8 cellular contexts compared by ENCODE assay signal in genomic region chr17:352421-353212, GRCh38. TPM values are rescaled to one million over a fixed set of nuclear protein-coding genes. Genes with fewer than 3 reads are reported as not detected.
DNase-seq lines count a peak whose midpoint lies in the region; ATAC-seq and TF ChIP-seq lines count a peak whose summit lies in the region.

Gene RPH3AL (minus strand): TSS chr17:352807. CDS start chr17:327543, 25,264 bp downstream.

- H3K36me3 Mint-ChIP-seq in neural progenitor cell, result peaks cover 2% of the 10 kb centered on the region
- H3K36me3 Mint-ChIP-seq in HFFc6 (ENCODE audit: low read depth), result peaks cover 9% of the 10 kb centered on the region
- H3K36me3 Mint-ChIP-seq in T-helper 17 cell (ENCODE audit: low read depth), result peaks cover 5% of the 10 kb centered on the region

- peaks cover 62% of the 10 kb centered on the region for H3K4me1 Mint-ChIP-seq in neural progenitor cell
- H3K4me1 Mint-ChIP-seq in HFFc6 (ENCODE audit: low read depth), result peaks cover 30% of the 10 kb centered on the region
- H3K4me1 Mint-ChIP-seq in T-helper 17 cell, result peaks cover 14% of the 10 kb centered on the region

- ATAC-seq in T-helper 17 cell, result no peak
- no peak for ATAC-seq in HG03095 (IDR thresholded peaks at IDR 0.05; ENCODE audit: unreplicated experiment)

- H3K4me1 ChIP-seq in neural progenitor cell, result peaks cover 34% of the 10 kb centered on the region

- H3K79me2 ChIP-seq in neural progenitor cell (ENCODE audit: low read depth), result no peaks in the 10 kb centered on the region

- H3K9me3 ChIP-seq in neural progenitor cell (ENCODE audit: low read depth), result no peaks in the 10 kb centered on the region
- no peaks in the 10 kb centered on the region for H3K9me3 ChIP-seq in T-helper 17 cell (ENCODE audit: control insufficient read depth, low read length, poor library complexity, severe bottlenecking)

- H3K27ac ChIP-seq in epithelial cell of prostate, result peak within 1 kb of the TSS; percentile 72
- H3K27ac ChIP-seq in neural progenitor cell, result peak within 1 kb of the TSS; percentile 62

- H3K27me3 Mint-ChIP-seq in neural progenitor cell (ENCODE audit: insufficient read depth, low read depth) (peaks cover 10% of the 10 kb centered on the region), HFFc6 (ENCODE audit: insufficient read depth) (peaks cover 8% of the 10 kb centered on the region), T-helper 17 cell (peaks cover 7% of the 10 kb centered on the region)

- in situ Hi-C loops in Caki2 (cut with HindIII; ENCODE audit: low pct_unique_long_range_greater_than_20kb, low sequenced_read_pairs), result no loop called here

- H3F3A ChIP-seq in neural progenitor cell (ENCODE audit: low read depth), result peaks cover 16% of the 10 kb centered on the region

- no peaks in the 10 kb centered on the region for H3K36me3 ChIP-seq in neural progenitor cell

- H3K9ac ChIP-seq in neural progenitor cell, result no peak within 1 kb of the TSS

- no peaks in the 10 kb centered on the region for H4K20me1 ChIP-seq in neural progenitor cell (ENCODE audit: low read depth)

- H3K27me3 ChIP-seq in neural progenitor cell, result no peaks in the 10 kb centered on the region

- TF ChIP-seq CTCF in neural progenitor cell (IDR thresholded peaks at IDR 0.05) (no peak), GM10266 (IDR thresholded peaks at IDR 0.05; ENCODE audit: control insufficient read depth, insufficient read depth, low read depth, missing control alignments) (no peak), HFFc6 (IDR thresholded peaks at IDR 0.05) (no peak)

- H3K4me3 Mint-ChIP-seq in neural progenitor cell (peak within 1 kb of the TSS; percentile 62), HFFc6 (no peak within 1 kb of the TSS), T-helper 17 cell (no peak within 1 kb of the TSS)

- no peak within 1 kb of the TSS for H3K4me3 ChIP-seq in neural progenitor cell

- H3K27ac Mint-ChIP-seq in neural progenitor cell, result peak within 1 kb of the TSS; percentile 98
- H3K27ac Mint-ChIP-seq in HFFc6, result no peak within 1 kb of the TSS; the same call in 1 of the 2 replicates
- H3K27ac Mint-ChIP-seq in T-helper 17 cell, result no peak within 1 kb of the TSS

- peak within 1 kb of the TSS; percentile 71 for H3K4me2 ChIP-seq in neural progenitor cell

- DNase-seq in Caki2 (ENCODE audit: low read depth) (peak; percentile 93), NCI-H526 treated with DMSO at 0.1 percent for 48 hours (lab: John Stamatoyannopoulos, UW) (peak; percentile 24), epithelial cell of prostate (ENCODE audit: low read depth, low spot score) (no peak), neural progenitor cell (ENCODE audit: low spot score) (peak; percentile 67), GM10266 (ENCODE audit: extremely low spot score) (no peak), HFFc6 (no peak), T-helper 17 cell (no peak)

- H3K9me3 Mint-ChIP-seq in neural progenitor cell (peaks cover 9% of the 10 kb centered on the region), HFFc6 (peaks cover 17% of the 10 kb centered on the region)

- peak within 1 kb of the TSS; percentile 59 for H2AFZ ChIP-seq in neural progenitor cell (replicated peaks)

RNA-seq across cellular contexts. Expression of gene RPH3AL, which starts in this region (rescaled TPM):
- 17.7 and 28.8 TPM in 2 replicates for total RNA-seq in Caki2 (2014; rRNA removed; shearing (Covaris generic); ENCODE audit: low replicate concordance)
- total RNA-seq in neural progenitor cell (ENCODE audit: low replicate concordance), result 7.5 TPM in 2 replicates
- 1 to 10 TPM; 1.4 to 2.4 (median 2.0) TPM for total RNA-seq in HFFc6 (2021; fragmentation: NEBNext Ultra II Directional; extraction: Animal tissue kit (Norgen Biotek cat#: 25700))
- total RNA-seq in T-helper 17 cell, result 1 to 10 TPM; 1.3 to 3.5 TPM

Comparison
In these comparisons a context has a peak if more than half of its experiments do, and no peak if none do; other contexts are left out.
1. DNase-seq: peak in Caki2 (single experiment), NCI-H526 treated with DMSO at 0.1 percent for 48 hours (single experiment) and neural progenitor cell (single experiment); none in epithelial cell of prostate (single experiment), GM10266 (single experiment), HFFc6 (single experiment) and T-helper 17 cell (0 of 3).